In the genomic region with DNA sequence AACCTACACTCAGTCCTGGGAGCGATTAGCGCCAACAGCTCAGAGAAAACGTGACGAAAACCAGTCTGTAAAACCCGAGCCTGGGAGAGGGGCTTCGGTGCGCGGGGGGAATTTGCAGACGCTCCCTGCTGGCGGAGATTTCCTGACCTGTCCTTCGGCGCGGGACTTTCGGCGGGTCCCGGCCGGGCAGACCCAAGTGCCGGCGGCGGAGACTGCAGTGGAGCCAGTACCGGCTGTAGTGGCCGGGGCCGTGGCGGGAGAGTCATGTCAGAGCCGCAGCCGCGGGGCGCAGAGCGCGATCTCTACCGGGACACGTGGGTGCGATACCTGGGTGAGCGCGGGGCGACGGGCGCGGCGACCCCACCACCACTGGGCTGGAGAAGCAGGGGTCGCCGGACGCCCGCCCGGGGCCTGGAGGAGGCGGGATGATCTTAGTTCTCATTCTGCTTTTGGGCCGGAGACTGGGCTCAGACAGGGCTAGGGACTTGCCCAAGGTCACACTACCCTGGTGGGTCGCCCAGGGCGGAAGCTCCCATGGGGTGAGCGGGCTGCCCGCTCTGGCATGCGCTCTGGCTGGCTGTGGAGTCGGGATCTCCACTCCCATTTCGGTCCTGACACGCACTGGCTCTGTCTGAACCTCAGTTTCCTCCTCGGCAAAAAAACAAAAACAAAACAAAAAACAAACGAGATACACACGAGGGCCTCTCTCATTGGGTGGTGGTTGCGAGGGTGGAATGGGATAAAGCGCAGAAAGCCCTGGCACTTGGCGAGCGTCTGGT, we compare ENCODE assay signal across 8 cellular contexts. TPM values are rescaled to one million over a fixed set of nuclear protein-coding genes. Genes with fewer than 3 reads are reported as not detected.
A peak's percentile ranks its signal among the peaks of the same experiment; 100 is the strongest.
DNase-seq lines count a peak whose midpoint lies in the region; ATAC-seq, FAIRE-seq and TF ChIP-seq lines count a peak whose summit lies in the region.

A gene with protein sequence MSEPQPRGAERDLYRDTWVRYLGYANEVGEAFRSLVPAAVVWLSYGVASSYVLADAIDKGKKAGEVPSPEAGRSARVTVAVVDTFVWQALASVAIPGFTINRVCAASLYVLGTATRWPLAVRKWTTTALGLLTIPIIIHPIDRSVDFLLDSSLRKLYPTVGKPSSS (plus strand): TSS at position 153 of the 779 bp plus-strand sequence. CDS start 112 bp downstream, at position 265.

- no peak for TF ChIP-seq CTCF in endothelial cell of umbilical vein (IDR thresholded peaks at IDR 0.05; ENCODE audit: extremely low read depth in 1 of 2, insufficient read depth in 1 of 2, low read depth in 1 of 2, low read length in 2 of 2)

- ATAC-seq in stimulated activated naive CD8-positive, alpha-beta T cell treated with anti-CD3 and anti-CD28 coated beads, Interleukin-15, Interleukin-2, amounts not matched to agents 100 U/mL and 50 U/mL, for 24 hours = peak; percentile 7

- H3K4me1 ChIP-seq in endothelial cell of umbilical vein (ENCODE audit: control insufficient read depth, extremely low read depth, insufficient read depth, low read length) = peaks cover 46% of the 10 kb centered on the region

- H3K27ac ChIP-seq in endothelial cell of umbilical vein (ENCODE audit: insufficient read depth, low read depth, low read length) = peak within 1 kb of the TSS; percentile 61

- no peaks in the 10 kb centered on the region for H4K20me1 ChIP-seq in endothelial cell of umbilical vein (replicated peaks; ENCODE audit: control insufficient read depth, extremely low read depth, insufficient read depth, low read length)

- peak within 1 kb of the TSS; percentile 66 for H3K9ac ChIP-seq in endothelial cell of umbilical vein (replicated peaks; ENCODE audit: extremely low read depth, insufficient read depth, low read length)

- no peaks in the 10 kb centered on the region for H3K9me1 ChIP-seq in endothelial cell of umbilical vein (replicated peaks; ENCODE audit: control insufficient read depth, extremely low read depth, insufficient read depth, low read length)

- BruUV-seq in endothelial cell of umbilical vein (replicated peaks; lab: Mats Ljungman, UMichigan) = no TSS peak

- TF ChIP-seq POLR2A in endothelial cell of umbilical vein (IDR thresholded peaks at IDR 0.05; ENCODE audit: low read depth, low read length) = peak; percentile 64

- no peaks in the 10 kb centered on the region for H3K27me3 ChIP-seq in endothelial cell of umbilical vein (ENCODE audit: control insufficient read depth in 2 of 2, insufficient read depth in 2 of 2, low read length in 2 of 2)

- H3K36me3 ChIP-seq in endothelial cell of umbilical vein (ENCODE audit: control insufficient read depth in 2 of 2, extremely low read depth in 1 of 2, insufficient read depth in 2 of 2, low read length in 2 of 2) = peaks cover 0 to 7% of the 10 kb centered on the region in 2 experiments

- CTCF ChIA-PET in endothelial cell of umbilical vein (lab: Charles Lee) = interaction anchor here (0.8 to 4.9 kb wide), 18 partner anchors 8 to 180 kb away, joined by 3 to 58 read pairs (median 9); partner anchors contain the start of genes RNF215 and SEC14L2

- peak within 1 kb of the TSS; percentile 63 for H2AFZ ChIP-seq in endothelial cell of umbilical vein (ENCODE audit: low read depth, low read length)

- H3K9me3 ChIP-seq in endothelial cell of umbilical vein (replicated peaks; ENCODE audit: control insufficient read depth, insufficient read depth, low read length) = no peaks in the 10 kb centered on the region

- intact Hi-C loops in endothelial cell of umbilical vein (cut with micrococcal nuclease) = loop anchor here (1.0 to 10.0 kb wide), 7 partner anchors 29 to 1041 kb away; partner anchors contain the start of genes AP1B1, RNF215, SEC14L2 and TCN2

- peak within 1 kb of the TSS; percentile 37 to 64 (median 56) for H3K4me3 ChIP-seq in endothelial cell of umbilical vein (replicated peaks in 1 of 3; ENCODE audit: insufficient read depth in 1 of 3, low read depth in 1 of 3, low read length in 3 of 3)

- H3K79me2 ChIP-seq in endothelial cell of umbilical vein (ENCODE audit: control insufficient read depth, insufficient read depth, low read length) = peaks cover 2% of the 10 kb centered on the region

- DNase-seq in AG08395 (ENCODE audit: low spot score) = peak; percentile 48
- DNase-seq in GM19239 (ENCODE audit: insufficient read length, low spot score) = no peak
- peak; percentile 56 for DNase-seq in NCI-H526 treated with DMSO at 0.1 percent for 48 hours (lab: John Stamatoyannopoulos, UW)
- DNase-seq in activated CD8-positive, alpha-beta memory T cell treated with anti-CD3 and anti-CD28 coated beads, Interleukin-2, amount 50 U/mL, for 24 hours (ENCODE audit: extremely low read depth) = peak; percentile 15
- peak; percentile 72 for DNase-seq in endothelial cell of umbilical vein (ENCODE audit: low read depth, low spot score)
- peak; percentile 50 for DNase-seq in midbrain (lab: John Stamatoyannopoulos, UW)
- DNase-seq in stimulated activated naive CD8-positive, alpha-beta T cell treated with anti-CD3 and anti-CD28 coated beads, Interleukin-15, Interleukin-2, amounts not matched to agents 100 U/mL and 50 U/mL, for 24 hours = peak; percentile 66
- DNase-seq in NCI-H774 (lab: John Stamatoyannopoulos, UW) = no peak

- POLR2A ChIA-PET in endothelial cell of umbilical vein (lab: Charles Lee) = interaction anchor here (1.0 kb wide), 1 partner anchor 29 kb away, joined by 5 read pairs; the partner anchor contains the start of gene SEC14L2

- dilution Hi-C loops in endothelial cell of umbilical vein (cut with MboI; ENCODE audit: extremely low pct_ligation_motif_present, low sequenced_read_pairs) = no loop called here

- H3K4me2 ChIP-seq in endothelial cell of umbilical vein (ENCODE audit: insufficient read depth, low read length) = peak within 1 kb of the TSS; percentile 8

- peak; percentile 85 for FAIRE-seq in GM19239 (lab: Jason Lieb, UNC)
- FAIRE-seq in endothelial cell of umbilical vein (lab: Jason Lieb, UNC) = peak; percentile 94

TF ChIP-seq in endothelial cell of umbilical vein, 7 proteins besides CTCF, POLR2A, EP300 and RAD21:
- TF ChIP-seq POLR2AphosphoS5 (IDR thresholded peaks at IDR 0.05; ENCODE audit: insufficient read depth, low read depth, low read length) (peak; percentile 56), GATA2 (IDR thresholded peaks at IDR 0.05; ENCODE audit: insufficient read depth, insufficient read length, low read depth, low read length) (no peak)
- TF ChIP-seq, protein P1, sequence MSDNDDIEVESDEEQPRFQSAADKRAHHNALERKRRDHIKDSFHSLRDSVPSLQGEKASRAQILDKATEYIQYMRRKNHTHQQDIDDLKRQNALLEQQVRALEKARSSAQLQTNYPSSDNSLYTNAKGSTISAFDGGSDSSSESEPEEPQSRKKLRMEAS (IDR thresholded peaks at IDR 0.05; ENCODE audit: insufficient read depth, insufficient read length) = peak; percentile 2

RNA-seq across cellular contexts. Expression of the gene that starts here (rescaled TPM):
- total RNA-seq in endothelial cell of umbilical vein = 30.3 and 33.9 TPM in 2 replicates
- 41.9 and 55.4 TPM in 2 replicates for polyA plus RNA-seq in endothelial cell of umbilical vein
- 30.6 and 32.7 TPM in 2 replicates for polyA plus RNA-seq in endothelial cell of umbilical vein (2011; cell fraction: cytosol; rRNA removed)
- 20.6 and 21.5 TPM in 2 replicates for polyA plus RNA-seq in endothelial cell of umbilical vein (2011; cell fraction: nucleus; rRNA removed)
- polyA plus RNA-seq in endothelial cell of umbilical vein (2012) = 19.4 and 24.2 TPM in 2 replicates
- polyA minus RNA-seq in endothelial cell of umbilical vein = 10.8 and 20.8 TPM in 2 replicates
- 35.0 TPM for polyA minus RNA-seq in endothelial cell of umbilical vein (2011; cell fraction: cytosol; rRNA and poly(A)+ RNA removed)
- 18.0 and 18.9 TPM in 2 replicates for polyA minus RNA-seq in endothelial cell of umbilical vein (2011; cell fraction: nucleus; rRNA and poly(A)+ RNA removed)

Comparison
In these comparisons a context has a peak if more than half of its experiments do, and no peak if none do; other contexts are left out.
1. DNase-seq: peak in AG08395 (single experiment), NCI-H526 treated with DMSO at 0.1 percent for 48 hours (single experiment), activated CD8-positive, alpha-beta memory T cell treated with anti-CD3 and anti-CD28 coated beads, Interleukin-2, amount 50 U/mL, for 24 hours (single experiment), endothelial cell of umbilical vein (single experiment), midbrain (single experiment) and stimulated activated naive CD8-positive, alpha-beta T cell treated with anti-CD3 and anti-CD28 coated beads, Interleukin-15, Interleukin-2, amounts not matched to agents 100 U/mL and 50 U/mL, for 24 hours (single experiment); none in GM19239 (single experiment) and NCI-H774 (single experiment).